Comparison of ENCODE assay signal across 1 cellular context in genomic region chr19:41397086-41398041, GRCh38.
TF ChIP-seq lines count a peak whose summit lies in the region.

BCKDHA (plus strand) TSS chr19:41397818; CDS start chr19:41397828, 10 bp downstream.
EXOSC5 (minus strand) TSS chr19:41397359; CDS start chr19:41397328, 31 bp downstream.

TF ChIP-seq in HEK293, 187 proteins besides CTCF, POLR2A, EP300 and RAD21 (continued from another document and continues in another):
- TF ChIP-seq, protein P1, sequence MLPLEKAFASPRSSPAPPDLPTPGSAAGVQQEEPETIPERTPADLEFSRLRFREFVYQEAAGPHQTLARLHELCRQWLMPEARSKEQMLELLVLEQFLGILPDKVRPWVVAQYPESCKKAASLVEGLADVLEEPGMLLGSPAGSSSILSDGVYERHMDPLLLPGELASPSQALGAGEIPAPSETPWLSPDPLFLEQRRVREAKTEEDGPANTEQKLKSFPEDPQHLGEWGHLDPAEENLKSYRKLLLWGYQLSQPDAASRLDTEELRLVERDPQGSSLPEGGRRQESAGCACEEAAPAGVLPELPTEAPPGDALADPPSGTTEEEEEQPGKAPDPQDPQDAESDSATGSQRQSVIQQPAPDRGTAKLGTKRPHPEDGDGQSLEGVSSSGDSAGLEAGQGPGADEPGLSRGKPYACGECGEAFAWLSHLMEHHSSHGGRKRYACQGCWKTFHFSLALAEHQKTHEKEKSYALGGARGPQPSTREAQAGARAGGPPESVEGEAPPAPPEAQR (tag by site-specific recombination; IDR thresholded peaks at IDR 0.05) = peak; percentile 74; the same call in 1 of the 2 replicates
- TF ChIP-seq REPIN1 (tag by site-specific recombination; IDR thresholded peaks at IDR 0.05; ENCODE audit: low read depth) (no peak), YY2 (tag by site-specific recombination; IDR thresholded peaks at IDR 0.05) (peak; percentile 95), ZSCAN16 (tag by site-specific recombination; IDR thresholded peaks at IDR 0.05) (no peak), ZNF692 (tag by site-specific recombination; IDR thresholded peaks at IDR 0.05) (peak; percentile 72), ZNF555 (tag by site-specific recombination; conservative IDR thresholded peaks at IDR 0.05) (no peak), ZNF610 (tag by site-specific recombination; IDR thresholded peaks at IDR 0.05; ENCODE audit: borderline replicate concordance) (no peak), ZNF112 (tag by site-specific recombination; IDR thresholded peaks at IDR 0.05) (no peak), BCL11A (tag by site-specific recombination; IDR thresholded peaks at IDR 0.05; ENCODE audit: low read depth) (no peak), ZNF2 (tag by site-specific recombination; IDR thresholded peaks at IDR 0.05) (peak; percentile 73; the same call in 1 of the 2 replicates), WT1 (tag by site-specific recombination; IDR thresholded peaks at IDR 0.05) (peak; percentile 51), ZNF529 (tag by site-specific recombination; IDR thresholded peaks at IDR 0.05; ENCODE audit: insufficient replicate concordance) (no peak), ZNF548 (tag by site-specific recombination; IDR thresholded peaks at IDR 0.05) (no peak), ZBTB1 (tag by site-specific recombination; IDR thresholded peaks at IDR 0.05) (no peak), ELK4 (IDR thresholded peaks at IDR 0.05; ENCODE audit: borderline replicate concordance, low read depth, low read length) (no peak), ZBTB44 (tag by site-specific recombination; IDR thresholded peaks at IDR 0.05) (peak; percentile 64; the same call in 1 of the 2 replicates), ZFHX2 (tag by site-specific recombination; conservative IDR thresholded peaks at IDR 0.05) (peak; percentile 53), ZNF169 (tag by site-specific recombination; IDR thresholded peaks at IDR 0.05) (no peak), ZNF394 (tag by site-specific recombination; IDR thresholded peaks at IDR 0.05; ENCODE audit: borderline replicate concordance) (no peak; the same call in 1 of the 2 replicates), ZNF155 (tag by site-specific recombination; IDR thresholded peaks at IDR 0.05) (no peak), ZNF707 (tag by site-specific recombination; IDR thresholded peaks at IDR 0.05) (no peak), GLIS2 (tag by site-specific recombination; IDR thresholded peaks at IDR 0.05) (no peak), ZFP37 (tag by site-specific recombination; IDR thresholded peaks at IDR 0.05) (0 out of 2 replicates have a peak, but pooled peaks have one; percentile 38), IKZF3 (tag by site-specific recombination; IDR thresholded peaks at IDR 0.05) (peak; percentile 70; the same call in 1 of the 2 replicates), AEBP2 (tag by site-specific recombination; IDR thresholded peaks at IDR 0.05; ENCODE audit: borderline replicate concordance) (no peak), GLI4 (tag by site-specific recombination; IDR thresholded peaks at IDR 0.05) (no peak), SP7 (tag by site-specific recombination; IDR thresholded peaks at IDR 0.05) (peak; percentile 87), ZNF560 (tag by site-specific recombination; IDR thresholded peaks at IDR 0.05; ENCODE audit: borderline replicate concordance) (no peak), ZNF292 (tag by site-specific recombination; IDR thresholded peaks at IDR 0.05; ENCODE audit: borderline replicate concordance, low read depth) (no peak), ZNF426 (tag by site-specific recombination; IDR thresholded peaks at IDR 0.05) (no peak), ZNF416 (tag by site-specific recombination; IDR thresholded peaks at IDR 0.05) (no peak), ZNF174 (tag by site-specific recombination; IDR thresholded peaks at IDR 0.05) (no peak), ZBTB26 (tag by site-specific recombination; optimal IDR thresholded peaks at IDR 0.05) (peak; percentile 74), ZNF133 (tag by site-specific recombination; IDR thresholded peaks at IDR 0.05) (no peak), ZNF184 (tag by site-specific recombination; IDR thresholded peaks at IDR 0.05) (no peak), GFI1B (tag by site-specific recombination; IDR thresholded peaks at IDR 0.05) (no peak), ZNF350 (tag by site-specific recombination; IDR thresholded peaks at IDR 0.05) (no peak), ZNF48 (tag by site-specific recombination; IDR thresholded peaks at IDR 0.05) (no peak)
- TF ChIP-seq, protein P2, sequence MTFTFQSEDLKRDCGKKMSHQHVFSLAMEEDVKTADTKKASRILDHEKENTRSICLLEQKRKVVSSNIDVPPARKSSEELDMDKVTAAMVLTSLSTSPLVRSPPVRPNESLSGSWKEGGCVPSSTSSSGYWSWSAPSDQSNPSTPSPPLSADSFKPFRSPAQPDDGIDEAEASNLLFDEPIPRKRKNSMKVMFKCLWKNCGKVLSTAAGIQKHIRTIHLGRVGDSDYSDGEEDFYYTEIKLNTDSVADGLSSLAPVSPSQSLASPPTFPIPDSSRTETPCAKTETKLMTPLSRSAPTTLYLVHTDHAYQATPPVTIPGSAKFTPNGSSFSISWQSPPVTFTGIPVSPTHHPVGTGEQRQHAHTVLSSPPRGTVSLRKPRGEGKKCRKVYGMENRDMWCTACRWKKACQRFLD (tag by site-specific recombination; IDR thresholded peaks at IDR 0.05) = no peak
- TF ChIP-seq, protein P3, sequence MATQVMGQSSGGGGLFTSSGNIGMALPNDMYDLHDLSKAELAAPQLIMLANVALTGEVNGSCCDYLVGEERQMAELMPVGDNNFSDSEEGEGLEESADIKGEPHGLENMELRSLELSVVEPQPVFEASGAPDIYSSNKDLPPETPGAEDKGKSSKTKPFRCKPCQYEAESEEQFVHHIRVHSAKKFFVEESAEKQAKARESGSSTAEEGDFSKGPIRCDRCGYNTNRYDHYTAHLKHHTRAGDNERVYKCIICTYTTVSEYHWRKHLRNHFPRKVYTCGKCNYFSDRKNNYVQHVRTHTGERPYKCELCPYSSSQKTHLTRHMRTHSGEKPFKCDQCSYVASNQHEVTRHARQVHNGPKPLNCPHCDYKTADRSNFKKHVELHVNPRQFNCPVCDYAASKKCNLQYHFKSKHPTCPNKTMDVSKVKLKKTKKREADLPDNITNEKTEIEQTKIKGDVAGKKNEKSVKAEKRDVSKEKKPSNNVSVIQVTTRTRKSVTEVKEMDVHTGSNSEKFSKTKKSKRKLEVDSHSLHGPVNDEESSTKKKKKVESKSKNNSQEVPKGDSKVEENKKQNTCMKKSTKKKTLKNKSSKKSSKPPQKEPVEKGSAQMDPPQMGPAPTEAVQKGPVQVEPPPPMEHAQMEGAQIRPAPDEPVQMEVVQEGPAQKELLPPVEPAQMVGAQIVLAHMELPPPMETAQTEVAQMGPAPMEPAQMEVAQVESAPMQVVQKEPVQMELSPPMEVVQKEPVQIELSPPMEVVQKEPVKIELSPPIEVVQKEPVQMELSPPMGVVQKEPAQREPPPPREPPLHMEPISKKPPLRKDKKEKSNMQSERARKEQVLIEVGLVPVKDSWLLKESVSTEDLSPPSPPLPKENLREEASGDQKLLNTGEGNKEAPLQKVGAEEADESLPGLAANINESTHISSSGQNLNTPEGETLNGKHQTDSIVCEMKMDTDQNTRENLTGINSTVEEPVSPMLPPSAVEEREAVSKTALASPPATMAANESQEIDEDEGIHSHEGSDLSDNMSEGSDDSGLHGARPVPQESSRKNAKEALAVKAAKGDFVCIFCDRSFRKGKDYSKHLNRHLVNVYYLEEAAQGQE (tag by site-specific recombination; IDR thresholded peaks at IDR 0.05) = no peak
- TF ChIP-seq, protein P4, sequence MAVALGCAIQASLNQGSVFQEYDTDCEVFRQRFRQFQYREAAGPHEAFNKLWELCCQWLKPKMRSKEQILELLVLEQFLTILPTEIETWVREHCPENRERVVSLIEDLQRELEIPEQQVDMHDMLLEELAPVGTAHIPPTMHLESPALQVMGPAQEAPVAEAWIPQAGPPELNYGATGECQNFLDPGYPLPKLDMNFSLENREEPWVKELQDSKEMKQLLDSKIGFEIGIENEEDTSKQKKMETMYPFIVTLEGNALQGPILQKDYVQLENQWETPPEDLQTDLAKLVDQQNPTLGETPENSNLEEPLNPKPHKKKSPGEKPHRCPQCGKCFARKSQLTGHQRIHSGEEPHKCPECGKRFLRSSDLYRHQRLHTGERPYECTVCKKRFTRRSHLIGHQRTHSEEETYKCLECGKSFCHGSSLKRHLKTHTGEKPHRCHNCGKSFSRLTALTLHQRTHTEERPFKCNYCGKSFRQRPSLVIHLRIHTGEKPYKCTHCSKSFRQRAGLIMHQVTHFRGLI (tag by site-specific recombination; IDR thresholded peaks at IDR 0.05) = no peak; the same call in 1 of the 2 replicates
- TF ChIP-seq, protein P5, sequence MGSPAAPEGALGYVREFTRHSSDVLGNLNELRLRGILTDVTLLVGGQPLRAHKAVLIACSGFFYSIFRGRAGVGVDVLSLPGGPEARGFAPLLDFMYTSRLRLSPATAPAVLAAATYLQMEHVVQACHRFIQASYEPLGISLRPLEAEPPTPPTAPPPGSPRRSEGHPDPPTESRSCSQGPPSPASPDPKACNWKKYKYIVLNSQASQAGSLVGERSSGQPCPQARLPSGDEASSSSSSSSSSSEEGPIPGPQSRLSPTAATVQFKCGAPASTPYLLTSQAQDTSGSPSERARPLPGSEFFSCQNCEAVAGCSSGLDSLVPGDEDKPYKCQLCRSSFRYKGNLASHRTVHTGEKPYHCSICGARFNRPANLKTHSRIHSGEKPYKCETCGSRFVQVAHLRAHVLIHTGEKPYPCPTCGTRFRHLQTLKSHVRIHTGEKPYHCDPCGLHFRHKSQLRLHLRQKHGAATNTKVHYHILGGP (tag by site-specific recombination; IDR thresholded peaks at IDR 0.05) = no peak
- TF ChIP-seq, protein P6, sequence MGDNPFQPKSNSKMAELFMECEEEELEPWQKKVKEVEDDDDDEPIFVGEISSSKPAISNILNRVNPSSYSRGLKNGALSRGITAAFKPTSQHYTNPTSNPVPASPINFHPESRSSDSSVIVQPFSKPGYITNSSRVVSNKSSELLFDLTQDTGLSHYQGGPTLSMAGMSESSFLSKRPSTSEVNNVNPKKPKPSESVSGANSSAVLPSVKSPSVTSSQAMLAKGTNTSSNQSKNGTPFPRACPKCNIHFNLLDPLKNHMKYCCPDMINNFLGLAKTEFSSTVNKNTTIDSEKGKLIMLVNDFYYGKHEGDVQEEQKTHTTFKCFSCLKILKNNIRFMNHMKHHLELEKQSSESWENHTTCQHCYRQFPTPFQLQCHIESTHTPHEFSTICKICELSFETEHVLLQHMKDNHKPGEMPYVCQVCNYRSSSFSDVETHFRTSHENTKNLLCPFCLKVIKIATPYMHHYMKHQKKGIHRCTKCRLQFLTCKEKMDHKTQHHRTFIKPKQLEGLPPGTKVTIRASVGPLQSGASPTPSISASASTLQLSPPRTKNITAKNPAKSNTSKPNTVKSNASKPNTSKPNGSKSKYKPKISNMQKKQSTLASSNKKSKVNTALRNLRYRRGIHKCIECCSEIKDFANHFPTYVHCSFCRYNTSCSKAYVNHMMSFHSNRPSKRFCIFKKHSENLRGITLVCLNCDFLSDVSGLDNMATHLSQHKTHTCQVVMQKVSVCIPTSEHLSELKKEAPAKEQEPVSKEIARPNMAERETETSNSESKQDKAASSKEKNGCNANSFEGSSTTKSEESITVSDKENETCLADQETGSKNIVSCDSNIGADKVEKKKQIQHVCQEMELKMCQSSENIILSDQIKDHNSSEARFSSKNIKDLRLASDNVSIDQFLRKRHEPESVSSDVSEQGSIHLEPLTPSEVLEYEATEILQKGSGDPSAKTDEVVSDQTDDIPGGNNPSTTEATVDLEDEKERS (tag by site-specific recombination; IDR thresholded peaks at IDR 0.05) = 0 out of 2 replicates have a peak, but pooled peaks have one; percentile 22
